ENCODE assay signal across 8 cellular contexts in genomic region chr19:1566392-1567115, GRCh38. TPM values are rescaled to one million over a fixed set of nuclear protein-coding genes. Genes with fewer than 3 reads are reported as not detected.
DNase-seq lines count a peak whose midpoint lies in the region; ATAC-seq and TF ChIP-seq lines count a peak whose summit lies in the region.

No MANE protein-coding gene starts in this region.

- peaks cover 3% of the 10 kb centered on the region for H3K36me3 Mint-ChIP-seq in osteocyte (ENCODE audit: unreplicated experiment)

- no peaks in the 10 kb centered on the region for H3K27me3 ChIP-seq in ACC112 (ENCODE audit: insufficient read depth, low read length)

- no peaks in the 10 kb centered on the region for H3K9me3 Mint-ChIP-seq in osteocyte (ENCODE audit: unreplicated experiment)

- DNase-seq in HT-29 (ENCODE audit: low spot score) (peak; percentile 54), globus pallidus (ENCODE audit: low spot score) (peak; percentile 91), osteocyte (ENCODE audit: extremely low spot score, unreplicated experiment) (peak; percentile 91)
- no peak for DNase-seq in activated CD8-positive, alpha-beta memory T cell treated with anti-CD3 and anti-CD28 coated beads for 24 hours

- H3K79me2 ChIP-seq in ACC112 (ENCODE audit: control insufficient read depth, insufficient read depth, low read length, unreplicated experiment): peaks cover 16% of the 10 kb centered on the region

- peak overlapping the region; percentile 68 for H3K27ac Mint-ChIP-seq in osteocyte (ENCODE audit: unreplicated experiment)

- H3K4me3 ChIP-seq in ACC112 (ENCODE audit: low read depth, low read length) (peak overlapping the region; percentile 89), WI38 (ENCODE audit: low read depth, low read length) (peak overlapping the region; percentile 63)

- peak overlapping the region; percentile 70 for H3K4me3 Mint-ChIP-seq in osteocyte (ENCODE audit: unreplicated experiment)

- peak overlapping the region; percentile 43 for H2AFZ ChIP-seq in ACC112 (ENCODE audit: low read length, unreplicated experiment)

- peak overlapping the region; percentile 37; the same call in 1 of the 2 replicates for H3K27ac ChIP-seq in ACC112 (ENCODE audit: low read depth, low read length)

- H3K27me3 Mint-ChIP-seq in osteocyte (ENCODE audit: unreplicated experiment): peaks cover 4% of the 10 kb centered on the region

- peaks cover 22% of the 10 kb centered on the region for H3K4me1 Mint-ChIP-seq in osteocyte (ENCODE audit: unreplicated experiment)

- TF ChIP-seq CTCF in WI38 (IDR thresholded peaks at IDR 0.05; ENCODE audit: low read depth, low read length) (no peak), osteocyte (IDR thresholded peaks at IDR 0.05) (no peak)

- H3K36me3 ChIP-seq in ACC112 (ENCODE audit: insufficient read depth, low read length): no peaks in the 10 kb centered on the region

- H3K4me1 ChIP-seq in ACC112 (ENCODE audit: control insufficient read depth, insufficient read depth, low read length, unreplicated experiment): peaks cover 8% of the 10 kb centered on the region

- ATAC-seq in GM18517 (IDR thresholded peaks at IDR 0.05; ENCODE audit: unreplicated experiment) (no peak), GM19467 (IDR thresholded peaks at IDR 0.05; ENCODE audit: unreplicated experiment) (no peak)

RNA-seq across cellular contexts. Expression of gene MEX3D, which starts 1.6 kb away (rescaled TPM):
- total RNA-seq in HT-29 (2014; rRNA removed; shearing (Covaris generic)): 75.4 and 90.6 TPM in 2 replicates
- total RNA-seq in osteocyte: 65.5 and 67.5 TPM in 2 replicates

RNA-seq across cellular contexts. Expression of gene MBD3, which starts 26.1 kb away (rescaled TPM):
- total RNA-seq in HT-29 (2014; rRNA removed; shearing (Covaris generic)): 202 and 231 TPM in 2 replicates
- total RNA-seq in osteocyte: 96.3 and 101 TPM in 2 replicates

RNA-seq across cellular contexts. Expression of gene UQCR11, which starts 38.7 kb away (rescaled TPM):
- 121 and 155 TPM in 2 replicates for total RNA-seq in HT-29 (2014; rRNA removed; shearing (Covaris generic))
- 203 and 206 TPM in 2 replicates for total RNA-seq in osteocyte

RNA-seq across cellular contexts. Expression of gene PLK5, which starts 42.7 kb away (rescaled TPM):
- not detected in 2 replicates for total RNA-seq in HT-29 (2014; rRNA removed; shearing (Covaris generic))
- 0.54 TPM in 1 of 2 replicates, not detected in the other for total RNA-seq in osteocyte

RNA-seq across cellular contexts. Expression of gene ADAMTSL5, which starts 53.7 kb away (rescaled TPM):
- 1.3 and 3.9 TPM in 2 replicates for total RNA-seq in HT-29 (2014; rRNA removed; shearing (Covaris generic))
- total RNA-seq in osteocyte: 4.4 and 6.4 TPM in 2 replicates
